In the genomic region with DNA sequence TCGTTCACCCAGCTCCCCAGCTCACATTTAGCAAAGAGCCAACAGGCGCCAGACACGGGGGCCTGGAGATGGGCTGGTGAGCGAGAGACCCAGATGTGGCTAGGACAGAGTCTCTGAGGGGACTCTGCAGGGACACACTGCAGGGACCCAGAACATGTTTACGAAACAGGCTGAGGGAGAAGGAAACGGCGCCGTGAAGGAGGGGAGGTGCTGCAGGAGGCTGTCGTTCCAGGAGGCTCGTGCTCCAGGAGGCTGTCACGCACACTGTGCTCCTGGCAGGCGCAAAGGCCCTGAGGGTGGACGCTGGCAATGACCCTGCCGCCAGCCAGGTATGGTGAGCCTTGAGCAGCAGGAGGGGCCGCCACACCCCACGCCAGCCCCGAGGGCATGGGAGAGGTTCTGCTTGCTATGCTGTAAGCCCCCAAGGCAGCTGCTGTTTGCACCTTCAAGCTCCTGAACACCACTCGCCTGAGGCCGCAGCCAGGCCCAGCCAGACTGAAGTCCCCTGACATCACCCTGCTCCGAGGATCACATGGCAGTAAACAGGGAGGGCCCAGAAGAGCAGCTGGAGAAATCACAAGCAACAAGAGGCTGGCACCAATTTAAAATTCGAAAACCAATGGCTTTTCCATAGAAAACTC, we compare ENCODE assay signal across 10 cellular contexts. TPM values are rescaled to one million over a fixed set of nuclear protein-coding genes. Genes with fewer than 3 reads are reported as not detected.
DNase-seq lines count a peak whose midpoint lies in the region; ATAC-seq and TF ChIP-seq lines count a peak whose summit lies in the region.
"Had no signal": no experiment of that assay in that cellular context is flagged by ENCODE, and none has a peak within 500 bp of the region (broad histone marks: within the 10 kb centered on the region; RNA-seq: fewer than 3 reads in every experiment).

No MANE protein-coding gene starts in this region.

- no peak overlapping the region for H3K4me3 ChIP-seq in lower lobe of right lung

- no peaks in the 10 kb centered on the region for H3K27me3 ChIP-seq in lower lobe of right lung (ENCODE audit: low read depth)

- intact Hi-C loops in lower lobe of right lung (cut with DNase I) = no loop called here

- H3K27ac ChIP-seq in angular gyrus (ENCODE audit: low read depth, low read length) (peak overlapping the region; percentile 99), lower lobe of right lung (no peak overlapping the region), substantia nigra (ENCODE audit: low read depth, low read length, poor library complexity, severe bottlenecking) (peak overlapping the region; percentile 100)

- peaks cover 21% of the 10 kb centered on the region for H3K4me1 ChIP-seq in lower lobe of right lung

- H3K36me3 ChIP-seq in lower lobe of right lung = no peaks in the 10 kb centered on the region

- TF ChIP-seq CTCF in lower lobe of right lung (IDR thresholded peaks at IDR 0.05) = no peak

- no peak for ATAC-seq in lower lobe of right lung
- no peak for ATAC-seq in HG03175 (IDR thresholded peaks at IDR 0.05; ENCODE audit: unreplicated experiment)

- H3K9me3 ChIP-seq in lower lobe of right lung = no peaks in the 10 kb centered on the region

- DNase-seq in activated CD8-positive, alpha-beta memory T cell treated with anti-CD3 and anti-CD28 coated beads, Interleukin-2, amount 50 U/mL, for 48 hours = peak; percentile 52
- no peak for DNase-seq in activated CD8-positive, alpha-beta memory T cell treated with anti-CD3 and anti-CD28 coated beads for 24 hours
- DNase-seq in lower lobe of right lung = peak; percentile 43
- peak in 39 of 49 donors; percentile 33 to 85 (median 62) for DNase-seq in substantia nigra (lab: John Stamatoyannopoulos, UW)
- DNase-seq in cerebellar cortex (ENCODE audit: low spot score) = no peak
- DNase-seq in NCI-H226 = no peak
- DNase-seq: H7 had no signal

RNA-seq across cellular contexts. Expression of a gene that starts 27.3 kb away (rescaled TPM):
- 33.9 TPM for total RNA-seq in lower lobe of right lung

RNA-seq across cellular contexts. Expression of a gene that starts 48.2 kb away (rescaled TPM):
- 12.9 TPM for total RNA-seq in lower lobe of right lung

RNA-seq across cellular contexts. Expression of a gene that starts 50.8 kb away (rescaled TPM):
- 31.7 TPM for total RNA-seq in lower lobe of right lung

RNA-seq across cellular contexts. Expression of a gene that starts 55.8 kb away (rescaled TPM):
- not detected for total RNA-seq in lower lobe of right lung
- total RNA-seq: activated CD8-positive, alpha-beta memory T cell treated with anti-CD3 and anti-CD28 coated beads for 36 hours; H7 had no signal

Comparison
In these comparisons a context has a peak if more than half of its experiments do, and no peak if none do; other contexts are left out.
1. DNase-seq: peak in activated CD8-positive, alpha-beta memory T cell treated with anti-CD3 and anti-CD28 coated beads, Interleukin-2, amount 50 U/mL, for 48 hours (single experiment), lower lobe of right lung (single experiment) and substantia nigra (39 of 49); none in activated CD8-positive, alpha-beta memory T cell treated with anti-CD3 and anti-CD28 coated beads for 24 hours (single experiment), cerebellar cortex (single experiment) and NCI-H226 (single experiment).